ENCODE assay signal across 2 cellular contexts in the genomic region with DNA sequence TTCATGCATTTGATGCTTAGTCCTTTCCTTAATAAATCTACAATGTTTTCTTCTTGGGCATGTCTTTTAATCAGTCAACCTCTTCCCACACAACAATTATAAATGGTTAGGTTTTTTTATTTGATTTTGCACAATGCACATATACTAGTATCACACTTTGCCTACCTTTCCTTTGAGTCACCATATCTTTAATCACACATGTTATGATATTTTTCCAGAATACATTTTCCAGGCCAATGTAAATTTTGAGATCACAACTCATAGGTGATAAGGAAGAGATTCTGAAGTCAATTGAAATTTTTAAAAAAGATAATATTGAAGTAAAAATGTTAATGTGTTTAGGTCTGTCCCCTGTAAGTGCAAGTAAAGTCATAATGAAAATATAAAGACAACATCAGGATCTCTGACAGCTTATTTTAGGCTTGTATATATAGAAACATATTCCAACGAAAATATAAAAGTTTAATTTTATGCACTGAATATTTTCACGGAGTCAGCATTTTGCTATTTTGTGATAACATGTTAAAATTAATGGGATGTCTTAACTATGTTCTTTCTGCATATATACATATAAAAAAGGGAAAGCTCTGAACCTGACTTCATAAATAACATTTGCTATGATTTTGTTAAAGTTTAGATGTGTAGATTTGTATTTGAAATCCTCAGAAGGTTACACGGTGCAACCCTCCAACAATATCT.
TF ChIP-seq lines count a peak whose summit lies in the region.

No MANE protein-coding gene starts in this region.

TF ChIP-seq in IMR-90, 13 proteins besides CTCF, POLR2A, EP300 and RAD21:
- no peak for TF ChIP-seq MAZ (IDR thresholded peaks at IDR 0.05; ENCODE audit: borderline replicate concordance, low read depth, low read length)
- no peak for TF ChIP-seq BHLHE40 (IDR thresholded peaks at IDR 0.05; ENCODE audit: low read depth, low read length)
- TF ChIP-seq, protein P1, sequence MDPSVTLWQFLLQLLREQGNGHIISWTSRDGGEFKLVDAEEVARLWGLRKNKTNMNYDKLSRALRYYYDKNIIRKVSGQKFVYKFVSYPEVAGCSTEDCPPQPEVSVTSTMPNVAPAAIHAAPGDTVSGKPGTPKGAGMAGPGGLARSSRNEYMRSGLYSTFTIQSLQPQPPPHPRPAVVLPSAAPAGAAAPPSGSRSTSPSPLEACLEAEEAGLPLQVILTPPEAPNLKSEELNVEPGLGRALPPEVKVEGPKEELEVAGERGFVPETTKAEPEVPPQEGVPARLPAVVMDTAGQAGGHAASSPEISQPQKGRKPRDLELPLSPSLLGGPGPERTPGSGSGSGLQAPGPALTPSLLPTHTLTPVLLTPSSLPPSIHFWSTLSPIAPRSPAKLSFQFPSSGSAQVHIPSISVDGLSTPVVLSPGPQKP (IDR thresholded peaks at IDR 0.05; ENCODE audit: borderline replicate concordance, low read depth, low read length): no peak
- TF ChIP-seq, protein P2, sequence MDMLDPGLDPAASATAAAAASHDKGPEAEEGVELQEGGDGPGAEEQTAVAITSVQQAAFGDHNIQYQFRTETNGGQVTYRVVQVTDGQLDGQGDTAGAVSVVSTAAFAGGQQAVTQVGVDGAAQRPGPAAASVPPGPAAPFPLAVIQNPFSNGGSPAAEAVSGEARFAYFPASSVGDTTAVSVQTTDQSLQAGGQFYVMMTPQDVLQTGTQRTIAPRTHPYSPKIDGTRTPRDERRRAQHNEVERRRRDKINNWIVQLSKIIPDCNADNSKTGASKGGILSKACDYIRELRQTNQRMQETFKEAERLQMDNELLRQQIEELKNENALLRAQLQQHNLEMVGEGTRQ (IDR thresholded peaks at IDR 0.05; ENCODE audit: low read depth, low read length): no peak
- no peak for TF ChIP-seq RFX5 (IDR thresholded peaks at IDR 0.05; ENCODE audit: low read depth, low read length)
- TF ChIP-seq MAFK (IDR thresholded peaks at IDR 0.05; ENCODE audit: low read depth, low read length): peak; percentile 63

TF ChIP-seq in endothelial cell of umbilical vein, 7 proteins besides CTCF, POLR2A, EP300 and RAD21:
- no peak for TF ChIP-seq POLR2AphosphoS5 (IDR thresholded peaks at IDR 0.05; ENCODE audit: insufficient read depth, low read depth, low read length)
- no peak for TF ChIP-seq JUN (IDR thresholded peaks at IDR 0.05; ENCODE audit: borderline replicate concordance, insufficient read depth, insufficient read length, low read depth)
- TF ChIP-seq MYC (IDR thresholded peaks at IDR 0.05; ENCODE audit: low read depth, low read length): no peak
- TF ChIP-seq, protein P3, sequence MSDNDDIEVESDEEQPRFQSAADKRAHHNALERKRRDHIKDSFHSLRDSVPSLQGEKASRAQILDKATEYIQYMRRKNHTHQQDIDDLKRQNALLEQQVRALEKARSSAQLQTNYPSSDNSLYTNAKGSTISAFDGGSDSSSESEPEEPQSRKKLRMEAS (IDR thresholded peaks at IDR 0.05; ENCODE audit: insufficient read depth, insufficient read length): no peak
- TF ChIP-seq FOS (IDR thresholded peaks at IDR 0.05; ENCODE audit: borderline replicate concordance, insufficient read depth, low read length): peak; percentile 19
- no peak for TF ChIP-seq EZH2 (IDR thresholded peaks at IDR 0.05; ENCODE audit: borderline replicate concordance, low read depth, low read length, severe bottlenecking)
- TF ChIP-seq GATA2 (IDR thresholded peaks at IDR 0.05; ENCODE audit: insufficient read depth, insufficient read length, low read depth, low read length): peak; percentile 52
